ENCODE assay signal across 18 cellular contexts in the genomic region with DNA sequence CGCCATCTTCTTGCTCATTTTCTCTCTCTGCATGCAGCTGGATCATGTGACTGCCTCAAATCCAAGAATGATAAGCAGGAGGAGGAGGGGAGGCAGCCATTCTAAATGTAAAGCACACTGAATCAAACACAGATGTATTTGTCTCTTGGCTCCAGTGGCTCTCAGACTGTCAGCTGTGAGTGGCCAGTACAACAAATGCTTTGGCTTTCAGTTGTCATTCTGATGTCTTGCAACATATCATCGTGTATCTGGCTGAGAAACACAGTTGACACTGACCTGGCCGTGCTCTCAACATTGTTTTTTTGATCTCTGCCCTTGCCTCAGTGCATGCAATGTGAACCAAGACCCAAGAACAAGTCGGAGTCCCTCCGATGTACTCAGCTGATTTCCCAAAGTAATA.
DNase-seq lines count a peak whose midpoint lies in the region; TF ChIP-seq lines count a peak whose summit lies in the region.
"Had no signal": no experiment of that assay in that cellular context is flagged by ENCODE, and none has a peak within 500 bp of the region (broad histone marks: within the 10 kb centered on the region; RNA-seq: fewer than 3 reads in every experiment).

No MANE protein-coding gene starts in this region.

- peak; percentile 32 for DNase-seq in AG20443 (ENCODE audit: low spot score)
- no peak for DNase-seq in hepatocyte (ENCODE audit: low spot score)
- no peak for DNase-seq in neuronal stem cell (ENCODE audit: low spot score)
- DNase-seq in glomerular visceral epithelial cell (ENCODE audit: extremely low spot score): no peak
- no peak for DNase-seq in trophoblast cell
- DNase-seq in NCI-H1417 (lab: John Stamatoyannopoulos, UW): no peak
- DNase-seq in epidermal melanocyte (ENCODE audit: insufficient read length, low spot score): no peak
- DNase-seq: activated CD4-positive, alpha-beta T cell treated with anti-CD3 and anti-CD28 coated beads for 4 hours; CD8-positive, alpha-beta T cell; DMS79; effector CD4-positive, alpha-beta T cell; foreskin keratinocyte; NCI-H1694; NCI-H2227 treated with DMSO at 0.1 percent for 48 hours; stimulated activated naive CD4-positive, alpha-beta T cell had no signal

- H3K4me3 ChIP-seq in hepatocyte (no peak overlapping the region), neuronal stem cell (ENCODE audit: low read length in 2 of 2) (no peak overlapping the region), trophoblast cell (ENCODE audit: low read depth, low read length) (no peak overlapping the region)

- H3K79me2 ChIP-seq in hepatocyte (no peaks in the 10 kb centered on the region), trophoblast cell (ENCODE audit: control insufficient read depth, insufficient read depth, low read length, poor library complexity) (peaks cover 1% of the 10 kb centered on the region)

- peaks cover 11% of the 10 kb centered on the region for H3K36me3 Mint-ChIP-seq in brain
- H3K36me3 Mint-ChIP-seq: CD8-positive, alpha-beta T cell had no signal

- no peak overlapping the region for H2BK5ac ChIP-seq in neuronal stem cell (ENCODE audit: low read length)
- no peak overlapping the region for H2BK5ac ChIP-seq in trophoblast cell (ENCODE audit: low read depth, low read length, poor library complexity)

- H2BK120ac ChIP-seq in neuronal stem cell (ENCODE audit: low read depth, low read length) (no peak overlapping the region), trophoblast cell (ENCODE audit: insufficient read depth, low read length, poor library complexity) (no peak overlapping the region)

- H3K27ac ChIP-seq in hepatocyte (no peak overlapping the region), neuronal stem cell (replicated peaks; ENCODE audit: low read length) (no peak overlapping the region), trophoblast cell (ENCODE audit: low read depth, low read length) (no peak overlapping the region)
- H3K27ac ChIP-seq: foreskin keratinocyte had no signal

- H3K4me1 ChIP-seq in hepatocyte (ENCODE audit: insufficient read depth): no peaks in the 10 kb centered on the region
- peaks cover 0 to 17% of the 10 kb centered on the region in 2 donors for H3K4me1 ChIP-seq in neuronal stem cell (ENCODE audit: control insufficient read depth in 2 of 2, insufficient read depth in 1 of 2, low read depth in 1 of 2, low read length in 2 of 2)
- H3K4me1 ChIP-seq in trophoblast cell (ENCODE audit: control insufficient read depth in 1 of 2, insufficient read depth in 2 of 2, low read length in 2 of 2): no peaks in the 10 kb centered on the region

- H3K14ac ChIP-seq in neuronal stem cell (ENCODE audit: low read length) (no peak overlapping the region), trophoblast cell (ENCODE audit: low read length) (no peak overlapping the region)

- H3K4ac ChIP-seq in neuronal stem cell (ENCODE audit: low read length) (no peak overlapping the region), trophoblast cell (ENCODE audit: low read depth, low read length) (no peak overlapping the region)

- peak overlapping the region in 3 of 5 experiments; percentile 41 to 76 (median 74) for H3K27ac Mint-ChIP-seq in brain
- H3K27ac Mint-ChIP-seq: CD8-positive, alpha-beta T cell; type B pancreatic cell had no signal

- H3K27me3 ChIP-seq in hepatocyte: no peaks in the 10 kb centered on the region
- no peaks in the 10 kb centered on the region for H3K27me3 ChIP-seq in neuronal stem cell (ENCODE audit: control insufficient read depth in 3 of 3, insufficient read depth in 3 of 3, low read depth in 1 of 3, low read length in 3 of 3)
- no peaks in the 10 kb centered on the region for H3K27me3 ChIP-seq in trophoblast cell (ENCODE audit: insufficient read depth, low read length)
- H3K27me3 ChIP-seq: foreskin keratinocyte had no signal

- no peak overlapping the region for H3K4me3 Mint-ChIP-seq in brain
- H3K4me3 Mint-ChIP-seq: CD8-positive, alpha-beta T cell; central memory CD8-positive, alpha-beta T cell; type B pancreatic cell had no signal

- no peaks in the 10 kb centered on the region for H3K9me2 ChIP-seq in hepatocyte (replicated peaks; ENCODE audit: insufficient read depth)

- H2BK12ac ChIP-seq in neuronal stem cell (ENCODE audit: low read length) (no peak overlapping the region), trophoblast cell (ENCODE audit: low read length) (no peak overlapping the region)

- H3K18ac ChIP-seq in neuronal stem cell (ENCODE audit: low read length) (no peak overlapping the region), trophoblast cell (ENCODE audit: low read length) (no peak overlapping the region)

- no peak for TF ChIP-seq CTCF in brain (conservative IDR thresholded peaks at IDR 0.05)
- no peak for TF ChIP-seq CTCF in hepatocyte (IDR thresholded peaks at IDR 0.05; ENCODE audit: poor library complexity)

- H4K12ac ChIP-seq in trophoblast cell (ENCODE audit: low read depth, low read length): no peak overlapping the region

- 48% methylated on average over 5 of the region's 5 CpGs for WGBS in hepatocyte (ENCODE audit: low lambda C conversion rate, missing lambda C conversion rate)
- no CpG with 5 or more reads among the region's 5 CpGs for WGBS in neuronal stem cell (ENCODE audit: extremely low coverage in 2 of 2, insufficient read length in 2 of 2, insufficient replicate concordance in 1 of 2), 2 donors
- no CpG with 5 or more reads among the region's 5 CpGs for WGBS in trophoblast cell (ENCODE audit: extremely low coverage, insufficient coverage, insufficient read length)

- H3K79me1 ChIP-seq in neuronal stem cell (ENCODE audit: low read depth, low read length) (no peaks in the 10 kb centered on the region), trophoblast cell (ENCODE audit: low read length) (no peaks in the 10 kb centered on the region)

- H4K8ac ChIP-seq in neuronal stem cell (ENCODE audit: low read depth, low read length) (no peak overlapping the region), trophoblast cell (ENCODE audit: low read depth, low read length) (no peak overlapping the region)

- H3K9me3 Mint-ChIP-seq in brain: peaks cover 6 to 10% (median 8%) of the 10 kb centered on the region in 5 experiments
- H3K9me3 Mint-ChIP-seq: CD8-positive, alpha-beta T cell; central memory CD8-positive, alpha-beta T cell had no signal

- H2BK15ac ChIP-seq in neuronal stem cell (ENCODE audit: low read length): no peak overlapping the region

- no peak overlapping the region for H4K91ac ChIP-seq in neuronal stem cell (ENCODE audit: low read depth, low read length, poor library complexity)
- H4K91ac ChIP-seq in trophoblast cell (ENCODE audit: low read depth, low read length): no peak overlapping the region

- H3K4me2 ChIP-seq in hepatocyte (peak overlapping the region; percentile 9), neuronal stem cell (ENCODE audit: insufficient read depth, low read length, poor library complexity, severe bottlenecking) (no peak overlapping the region), trophoblast cell (ENCODE audit: low read length) (no peak overlapping the region)

- no peak overlapping the region for H2AFZ ChIP-seq in hepatocyte
- peak overlapping the region; percentile 81 for H2AFZ ChIP-seq in neuronal stem cell (ENCODE audit: low read length)
- no peak overlapping the region for H2AFZ ChIP-seq in trophoblast cell (ENCODE audit: insufficient read depth, low read length, poor library complexity)

- H3K4me1 Mint-ChIP-seq in brain: peaks cover 36% of the 10 kb centered on the region
- H3K4me1 Mint-ChIP-seq: central memory CD8-positive, alpha-beta T cell had no signal

- H3K9me3 ChIP-seq in hepatocyte (ENCODE audit: low read depth): no peaks in the 10 kb centered on the region
- no peaks in the 10 kb centered on the region for H3K9me3 ChIP-seq in neuronal stem cell (replicated peaks in 1 of 2; ENCODE audit: control insufficient read depth in 2 of 2, insufficient read depth in 1 of 2, low read depth in 1 of 2, low read length in 2 of 2)
- H3K9me3 ChIP-seq in trophoblast cell (ENCODE audit: insufficient read depth, low read depth, low read length): no peaks in the 10 kb centered on the region

- H3K23ac ChIP-seq in neuronal stem cell (ENCODE audit: low read depth, low read length, poor library complexity) (no peak overlapping the region), trophoblast cell (ENCODE audit: low read length) (no peak overlapping the region)

- H3K36me3 ChIP-seq in hepatocyte (replicated peaks; ENCODE audit: insufficient read depth, low read depth) (no peaks in the 10 kb centered on the region), neuronal stem cell (replicated peaks in 1 of 2; ENCODE audit: control insufficient read depth in 2 of 2, insufficient read depth in 2 of 2, low read length in 2 of 2) (no peaks in the 10 kb centered on the region), trophoblast cell (ENCODE audit: control insufficient read depth in 1 of 2, insufficient read depth in 2 of 2, low read length in 2 of 2) (no peaks in the 10 kb centered on the region)

- no peaks in the 10 kb centered on the region for H4K20me1 ChIP-seq in hepatocyte (ENCODE audit: insufficient read depth, poor library complexity, severe bottlenecking)

- H2AK5ac ChIP-seq in neuronal stem cell (ENCODE audit: low read depth, low read length) (no peak overlapping the region), trophoblast cell (ENCODE audit: low read length) (no peak overlapping the region)

- H3K9ac ChIP-seq in neuronal stem cell (ENCODE audit: low read depth, low read length, poor library complexity) (no peak overlapping the region), trophoblast cell (ENCODE audit: low read length) (no peak overlapping the region)

- H3K27me3 Mint-ChIP-seq in brain: peaks cover 3% of the 10 kb centered on the region
- H3K27me3 Mint-ChIP-seq: central memory CD8-positive, alpha-beta T cell; type B pancreatic cell had no signal
